10 cellular contexts compared by ENCODE assay signal in genomic region chr2:224983719-224984388, GRCh38. TPM values are rescaled to one million over a fixed set of nuclear protein-coding genes. Genes with fewer than 3 reads are reported as not detected.
DNase-seq lines count a peak whose midpoint lies in the region; ATAC-seq and TF ChIP-seq lines count a peak whose summit lies in the region.
"Had no signal": no experiment of that assay in that cellular context is flagged by ENCODE, and none has a peak within 500 bp of the region (broad histone marks: within the 10 kb centered on the region; RNA-seq: fewer than 3 reads in every experiment).

No MANE protein-coding gene starts in this region.

- H3K4me3 Mint-ChIP-seq in activated T-cell treated with anti-CD3 and anti-CD28 coated beads, Interleukin-2, amount 50 U/mL, for 4 hours = peak overlapping the region; percentile 49

- H3K4me1 Mint-ChIP-seq in activated T-cell treated with anti-CD3 and anti-CD28 coated beads, Interleukin-2, amount 50 U/mL, for 4 hours (ENCODE audit: low read depth) = peaks cover 73% of the 10 kb centered on the region

- 26% methylated on average over 8 of the region's 8 CpGs for WGBS in tibial nerve, 2 donors

- H3K4me3 ChIP-seq in astrocyte of the cerebellum (ENCODE audit: low read depth, low read length) = peak overlapping the region; percentile 22
- H3K4me3 ChIP-seq in tibial nerve = peak overlapping the region; percentile 17 to 43 (median 29)

- no peak for TF ChIP-seq POLR2A in tibial nerve (IDR thresholded peaks at IDR 0.05)

- H3K9me3 ChIP-seq in tibial nerve = no peaks in the 10 kb centered on the region

- peak overlapping the region; percentile 41 to 88 (median 72) for H3K27ac ChIP-seq in tibial nerve
- H3K27ac ChIP-seq: VCaP had no signal

- no peak for DNase-seq in activated T-cell treated with anti-CD3 and anti-CD28 coated beads, Interleukin-2, amount 50 U/mL, for 4 hours
- no peak for DNase-seq in activated T-cell treated with anti-CD3 and anti-CD28 coated beads, Interleukin-2, amount 50 U/mL, for 48 hours
- DNase-seq in astrocyte of the cerebellum (ENCODE audit: low read depth) (peak; percentile 34), medulla oblongata (ENCODE audit: extremely low spot score) (peak; percentile 54), tibial nerve (ENCODE audit: low spot score in 2 of 2) (no peak)
- DNase-seq: islet precursor cell had no signal

- no peaks in the 10 kb centered on the region for H3K27me3 ChIP-seq in tibial nerve

- no peak for ATAC-seq in activated T-cell treated with anti-CD3 and anti-CD28 coated beads, Interleukin-2, amount 50 U/mL, for 4 hours
- ATAC-seq in GM21423 (IDR thresholded peaks at IDR 0.05; ENCODE audit: unreplicated experiment) (no peak), GM18868 (IDR thresholded peaks at IDR 0.05; ENCODE audit: unreplicated experiment) (no peak), HG02938 (IDR thresholded peaks at IDR 0.05; ENCODE audit: unreplicated experiment) (no peak)

- no peaks in the 10 kb centered on the region for H3K27me3 Mint-ChIP-seq in activated T-cell treated with anti-CD3 and anti-CD28 coated beads, Interleukin-2, amount 50 U/mL, for 4 hours (ENCODE audit: low read depth)

- in situ Hi-C loops in astrocyte of the cerebellum (cut with HindIII; ENCODE audit: low sequenced_read_pairs) = no loop called here

- peaks cover 0 to 26% (median 11%) of the 10 kb centered on the region in 4 donors for H3K4me1 ChIP-seq in tibial nerve

- H3K36me3 ChIP-seq in tibial nerve = no peaks in the 10 kb centered on the region

- no peaks in the 10 kb centered on the region for H3K9me3 Mint-ChIP-seq in activated T-cell treated with anti-CD3 and anti-CD28 coated beads, Interleukin-2, amount 50 U/mL, for 4 hours

- no peak for TF ChIP-seq EP300 in tibial nerve (IDR thresholded peaks at IDR 0.05)

- TF ChIP-seq CTCF in astrocyte of the cerebellum (IDR thresholded peaks at IDR 0.05; ENCODE audit: low read depth, low read length, missing control alignments) = no peak
- no peak for TF ChIP-seq CTCF in tibial nerve (IDR thresholded peaks at IDR 0.05)

- H3K36me3 Mint-ChIP-seq in activated T-cell treated with anti-CD3 and anti-CD28 coated beads, Interleukin-2, amount 50 U/mL, for 4 hours (ENCODE audit: insufficient read depth) = peaks cover 27% of the 10 kb centered on the region

RNA-seq across cellular contexts. Expression of gene DOCK10, which starts 58.4 kb away (rescaled TPM):
- total RNA-seq in activated T-cell treated with anti-CD3 and anti-CD28 coated beads, Interleukin-2, amount 50 U/mL, for 4 hours = 100 to 1,000 TPM; 173 to 222 (median 219) TPM
- 10 to 100 TPM; 16.7 to 37.2 (median 20.8) TPM for total RNA-seq in tibial nerve

Comparison
In these comparisons a context has a peak if more than half of its experiments do, and no peak if none do; other contexts are left out.
1. DNase-seq: peak in astrocyte of the cerebellum (single experiment) and medulla oblongata (single experiment); none in activated T-cell treated with anti-CD3 and anti-CD28 coated beads, Interleukin-2, amount 50 U/mL, for 4 hours (single experiment), activated T-cell treated with anti-CD3 and anti-CD28 coated beads, Interleukin-2, amount 50 U/mL, for 48 hours (0 of 2) and tibial nerve (0 of 2).
2. RNA of gene DOCK10, which starts 58.4 kb away (total RNA-seq): 173 to 222 TPM in activated T-cell treated with anti-CD3 and anti-CD28 coated beads, Interleukin-2, amount 50 U/mL, for 4 hours; 16.7 to 37.2 TPM in tibial nerve; every median in the first group is over 4 times any median in the second.